In genomic region chr19:57947419-57948134, GRCh38 we compare ENCODE assay signal across 8 cellular contexts. TPM values are rescaled to one million over a fixed set of nuclear protein-coding genes. Genes with fewer than 3 reads are reported as not detected.
DNase-seq lines count a peak whose midpoint lies in the region; ATAC-seq, FAIRE-seq and TF ChIP-seq lines count a peak whose summit lies in the region.

Gene ZNF256, minus strand, starts transcription at chr19:57947706. Its CDS starts 232 bp downstream, at chr19:57947474.

- no peaks in the 10 kb centered on the region for H3K9me1 ChIP-seq in keratinocyte (ENCODE audit: control insufficient read depth, extremely low read depth, insufficient read depth, low read length)

- H3K27ac ChIP-seq in keratinocyte (ENCODE audit: control insufficient read depth, insufficient read depth, low read length), result peak within 1 kb of the TSS; percentile 66

- H3K4me2 ChIP-seq in keratinocyte (ENCODE audit: control insufficient read depth, extremely low read depth, insufficient read depth, low read depth, low read length), result peak within 1 kb of the TSS; percentile 89

- peaks cover 10% of the 10 kb centered on the region for H3K4me1 ChIP-seq in keratinocyte (ENCODE audit: control insufficient read depth, extremely low read depth, insufficient read depth, low read length)

- H3K4me3 ChIP-seq in keratinocyte (ENCODE audit: control insufficient read depth in 2 of 3, extremely low read depth in 1 of 3, insufficient read depth in 2 of 3, low read depth in 1 of 3, low read length in 3 of 3), result peak within 1 kb of the TSS; percentile 82 to 90 (median 87)

- peak; percentile 56 to 71 (median 68) for TF ChIP-seq CTCF in keratinocyte (optimal IDR thresholded peaks at IDR 0.05 in 1 of 3, IDR thresholded peaks at IDR 0.05 in 1 of 3, conservative IDR thresholded peaks at IDR 0.05 in 1 of 3; ENCODE audit: extremely low read depth in 1 of 3, insufficient read depth in 2 of 3, low read length in 3 of 3)

- DNase-seq in NCI-H2107 (lab: John Stamatoyannopoulos, UW) (peak; percentile 74), cerebellar nuclear complex (lab: John Stamatoyannopoulos, UW) (peak; percentile 87 to 97), keratinocyte (ENCODE audit: low read depth, low spot score) (peak; percentile 82)
- peak; percentile 78 for DNase-seq in activated CD4-positive, alpha-beta T cell treated with anti-CD3 and anti-CD28 coated beads for 1 hour
- DNase-seq in stimulated activated CD4-positive, alpha-beta T cell treated with anti-CD3 and anti-CD28 coated beads, Interleukin-12 subunit alpha, Interleukin-12 subunit beta, amount 100 ng/mL, for 4 hours, result peak; percentile 90

- dilution Hi-C loops in keratinocyte (cut with MboI; ENCODE audit: extremely low pct_ligation_motif_present, low sequenced_read_pairs), result no loop called here

- no peaks in the 10 kb centered on the region for H4K20me1 ChIP-seq in keratinocyte (ENCODE audit: control insufficient read depth, extremely low read depth, insufficient read depth, low read length)

- FAIRE-seq in keratinocyte (lab: Jason Lieb, UNC), result peak; percentile 91

- H2AFZ ChIP-seq in keratinocyte (ENCODE audit: control insufficient read depth, low read length), result peak within 1 kb of the TSS; percentile 84

- peaks cover 45% of the 10 kb centered on the region for H3K79me2 ChIP-seq in keratinocyte (ENCODE audit: control insufficient read depth, insufficient read depth, low read length)

- H3K9ac ChIP-seq in keratinocyte (ENCODE audit: control insufficient read depth, extremely low read depth, insufficient read depth, low read length), result peak within 1 kb of the TSS; percentile 86

- peaks cover 5 to 16% of the 10 kb centered on the region in 2 experiments for H3K36me3 ChIP-seq in keratinocyte (ENCODE audit: control insufficient read depth in 2 of 2, extremely low read depth in 1 of 2, insufficient read depth in 2 of 2, low read length in 2 of 2)

- ATAC-seq in GM18502 (IDR thresholded peaks at IDR 0.05; ENCODE audit: poor library complexity, unreplicated experiment) (peak; percentile 90), HG02938 (IDR thresholded peaks at IDR 0.05; ENCODE audit: unreplicated experiment) (peak; percentile 85), HG03280 (IDR thresholded peaks at IDR 0.05; ENCODE audit: unreplicated experiment) (no peak)

- peaks cover 2% of the 10 kb centered on the region for H3K9me3 ChIP-seq in keratinocyte (ENCODE audit: control insufficient read depth, low read depth, low read length)

- H3K27me3 ChIP-seq in keratinocyte (ENCODE audit: control insufficient read depth, extremely low read depth, insufficient read depth, low read length), result no peaks in the 10 kb centered on the region

RNA-seq across cellular contexts. Expression of gene ZNF256, which starts in this region (rescaled TPM):
- 3.7 to 5.3 TPM (median 5.3 TPM) in 3 replicates for polyA plus RNA-seq in keratinocyte
- 2.3 TPM for polyA plus RNA-seq in keratinocyte (2011; ENCODE audit: low read depth)
- polyA plus RNA-seq in keratinocyte (2011; cell fraction: cytosol; rRNA removed), result 2.1 and 4.1 TPM in 2 replicates
- 10.5 and 11.8 TPM in 2 replicates for polyA plus RNA-seq in keratinocyte (2011; cell fraction: nucleus; rRNA removed)
- polyA plus RNA-seq in keratinocyte (2012; ENCODE audit: low replicate concordance), result 3.5 and 5.0 TPM in 2 replicates
- 1.9 to 7.3 TPM (median 6.2 TPM) in 3 replicates for polyA minus RNA-seq in keratinocyte
- 6.5 TPM for polyA minus RNA-seq in keratinocyte (2011; cell fraction: cytosol; rRNA and poly(A)+ RNA removed)
- 6.0 and 11.3 TPM in 2 replicates for polyA minus RNA-seq in keratinocyte (2011; cell fraction: nucleus; rRNA and poly(A)+ RNA removed)
